ENCODE assay signal across 17 cellular contexts in the genomic region with DNA sequence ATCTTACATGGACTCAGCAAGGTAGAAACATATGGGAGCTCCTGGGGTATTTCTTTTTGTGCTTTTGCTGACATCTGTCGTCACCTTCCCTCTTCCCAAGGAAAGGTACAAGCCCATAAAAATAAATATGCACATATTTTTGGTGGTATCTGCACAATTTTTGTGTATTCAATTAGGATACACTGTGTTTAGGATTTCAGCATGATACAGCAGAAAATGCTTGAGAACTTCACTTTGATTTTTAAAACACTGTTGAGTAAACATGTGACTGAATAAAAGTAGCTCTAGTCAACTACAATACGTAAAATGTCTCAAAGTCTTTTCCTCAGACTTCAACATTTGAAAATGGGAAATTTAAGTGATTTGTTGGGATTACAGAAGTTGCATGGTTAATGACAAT.
"Had no signal": no experiment of that assay in that cellular context is flagged by ENCODE, and none has a peak within 500 bp of the region (broad histone marks: within the 10 kb centered on the region; RNA-seq: fewer than 3 reads in every experiment).

No MANE protein-coding gene starts in this region.

- H3K27me3 ChIP-seq: brain microvascular endothelial cell, esophagus squamous epithelium, sigmoid colon, upper lobe of left lung had no signal

- H3K27ac ChIP-seq: brain microvascular endothelial cell, coronary artery, esophagus squamous epithelium, sigmoid colon, upper lobe of left lung had no signal

- H3K9me3 ChIP-seq: esophagus squamous epithelium, sigmoid colon, upper lobe of left lung had no signal

- H3K36me3 ChIP-seq: brain microvascular endothelial cell, esophagus squamous epithelium, sigmoid colon, upper lobe of left lung had no signal

- DNase-seq: activated CD4-positive, alpha-beta memory T cell treated with anti-CD3 and anti-CD28 coated beads, Interleukin-2, amount 10 ng/mL, durations not matched to agents 7 days and 5 days; activated CD4-positive, alpha-beta T cell treated with anti-CD3 and anti-CD28 coated beads for 48 hours; activated effector memory CD4-positive, alpha-beta T cell treated with anti-CD3 and anti-CD28 coated beads, Interleukin-2, amount 50 U/mL, for 16 hours; activated naive CD4-positive, alpha-beta T cell treated with anti-CD3 and anti-CD28 coated beads, Interleukin-2, amount 10 ng/mL, durations not matched to agents 7 days and 5 days; activated naive CD8-positive, alpha-beta T cell treated with anti-CD3 and anti-CD28 coated beads, Interleukin-2, amount 50 U/mL, for 24 hours; esophagus squamous epithelium; naive thymus-derived CD4-positive, alpha-beta T cell; posterior cingulate gyrus; sigmoid colon; stimulated activated CD4-positive, alpha-beta T cell treated with anti-CD3 and anti-CD28 coated beads, Interleukin-4, amount 100 ng/mL, for 24 hours; stimulated activated naive CD8-positive, alpha-beta T cell treated with anti-CD3 and anti-CD28 coated beads, Interleukin-15, Interleukin-2, amounts not matched to agents 100 U/mL and 50 U/mL, for 24 hours; T-helper 2 cell; upper lobe of left lung had no signal

- ATAC-seq: activated naive CD8-positive, alpha-beta T cell treated with anti-CD3 and anti-CD28 coated beads, Interleukin-2, amount 50 U/mL, for 24 hours; left lobe of liver; naive thymus-derived CD4-positive, alpha-beta T cell; stimulated activated naive CD8-positive, alpha-beta T cell treated with anti-CD3 and anti-CD28 coated beads, Interleukin-15, Interleukin-2, amounts not matched to agents 100 U/mL and 50 U/mL, for 24 hours had no signal

- H3K4me3 ChIP-seq: coronary artery, esophagus squamous epithelium, lung, sigmoid colon, upper lobe of left lung had no signal

- H3K4me1 ChIP-seq: esophagus squamous epithelium, sigmoid colon had no signal
